In genomic region chr15:45868109-45868691, GRCh38 we compare ENCODE assay signal across 18 cellular contexts.
DNase-seq lines count a peak whose midpoint lies in the region; ATAC-seq and TF ChIP-seq lines count a peak whose summit lies in the region.
"Had no signal": no experiment of that assay in that cellular context is flagged by ENCODE, and none has a peak within 500 bp of the region (broad histone marks: within the 10 kb centered on the region; RNA-seq: fewer than 3 reads in every experiment).

No MANE protein-coding gene starts in this region.

- BruUV-seq in mammary epithelial cell (replicated peaks; lab: Mats Ljungman, UMichigan) (no TSS peak), PC-3 (replicated peaks; lab: Mats Ljungman, UMichigan) (no TSS peak)

- CTCF ChIA-PET in mammary epithelial cell (lab: Charles Lee; ENCODE audit: low non-redundant PET) (no interaction called here), PC-3 (lab: Charles Lee) (no interaction called here)

- no peaks in the 10 kb centered on the region for H3K9me2 ChIP-seq in PC-3 (replicated peaks; ENCODE audit: low read length)

- no peaks in the 10 kb centered on the region for H3K27me3 ChIP-seq in mammary epithelial cell (ENCODE audit: insufficient read depth, low read length)
- no peaks in the 10 kb centered on the region for H3K27me3 ChIP-seq in breast epithelium
- H3K27me3 ChIP-seq in PC-3 (ENCODE audit: low read length), result no peaks in the 10 kb centered on the region
- H3K27me3 ChIP-seq: SJCRH30 had no signal

- TF ChIP-seq POLR2A in breast epithelium (IDR thresholded peaks at IDR 0.05), result no peak

- H3K9me3 ChIP-seq in mammary epithelial cell (replicated peaks; ENCODE audit: insufficient read depth, low read length) (no peaks in the 10 kb centered on the region), breast epithelium (no peaks in the 10 kb centered on the region), PC-3 (ENCODE audit: low read length) (no peaks in the 10 kb centered on the region), mucosa of descending colon (no peaks in the 10 kb centered on the region)
- H3K9me3 ChIP-seq: SJCRH30 had no signal

- no peak for TF ChIP-seq CTCF in mammary epithelial cell (conservative IDR thresholded peaks at IDR 0.05 in 1 of 2, IDR thresholded peaks at IDR 0.05 in 1 of 2; ENCODE audit: extremely low read depth in 1 of 2, insufficient read depth in 1 of 2, low read depth in 1 of 2, low read length in 2 of 2)
- TF ChIP-seq CTCF in breast epithelium (IDR thresholded peaks at IDR 0.05), result no peak
- no peak for TF ChIP-seq CTCF in PC-3 (conservative IDR thresholded peaks at IDR 0.05; ENCODE audit: low read depth, low read length)
- TF ChIP-seq CTCF in mucosa of descending colon (IDR thresholded peaks at IDR 0.05), result no peak

- ATAC-seq in PC-3 (peak; percentile 88), mucosa of descending colon (peak; percentile 24), GM21717 (IDR thresholded peaks at IDR 0.05; ENCODE audit: unreplicated experiment) (no peak)

- H3K4me2 ChIP-seq in mammary epithelial cell (ENCODE audit: insufficient read depth, low read depth, low read length) (no peak overlapping the region), PC-3 (ENCODE audit: low read length) (peak overlapping the region; percentile 11; the same call in 1 of the 2 replicates)

- H3K27ac ChIP-seq in mammary epithelial cell (ENCODE audit: insufficient read depth, low read depth, low read length) (no peak overlapping the region), breast epithelium (no peak overlapping the region), PC-3 (ENCODE audit: low read length) (peak overlapping the region; percentile 65)
- H3K27ac ChIP-seq: SJCRH30 had no signal

- DNase-seq in mammary epithelial cell, result peak; percentile 64
- DNase-seq in breast epithelium (ENCODE audit: low spot score in 2 of 2), result no peak
- DNase-seq in MV-4-11 (lab: John Stamatoyannopoulos, UW), result peak; percentile 83
- peak; percentile 83 for DNase-seq in PC-3
- no peak for DNase-seq in mucosa of descending colon
- no peak for DNase-seq in T-helper 1 cell
- DNase-seq in pons (ENCODE audit: low spot score), result no peak
- DNase-seq: CD4-positive, alpha-beta memory T cell; DMS79 treated with DMSO at 0.1 percent for 48 hours; H7; NCI-H1092 treated with DMSO at 0.1 percent for 48 hours; NCI-H2081; NCI-H2171 treated with DMSO at 0.1 percent for 48 hours; NCI-H446 treated with DMSO at 0.1 percent for 48 hours; NCI-H69; NK-92 treated with Interleukin-12 subunit alpha and Interleukin-12 subunit beta, amount 100 ng/mL, for 24 hours; SJCRH30 had no signal

- H3K36me3 ChIP-seq in mammary epithelial cell (ENCODE audit: insufficient read depth, low read length), result no peaks in the 10 kb centered on the region
- no peaks in the 10 kb centered on the region for H3K36me3 ChIP-seq in breast epithelium
- no peaks in the 10 kb centered on the region for H3K36me3 ChIP-seq in PC-3 (ENCODE audit: low read depth, low read length)
- H3K36me3 ChIP-seq in mucosa of descending colon (ENCODE audit: low read depth), result no peaks in the 10 kb centered on the region
- H3K36me3 ChIP-seq: SJCRH30 had no signal

- dilution Hi-C loops in mammary epithelial cell (cut with HindIII; ENCODE audit: low sequenced_read_pairs), result no loop called here

- WGBS in mammary epithelial cell (ENCODE audit: low coverage, missing lambda C conversion rate), result 81% methylated on average over 2 of the region's 2 CpGs

- peaks cover 20% of the 10 kb centered on the region for H3K4me1 ChIP-seq in mammary epithelial cell (ENCODE audit: insufficient read depth, low read length)
- H3K4me1 ChIP-seq in breast epithelium, result no peaks in the 10 kb centered on the region
- H3K4me1 ChIP-seq in PC-3 (ENCODE audit: insufficient read depth, low read length), result peaks cover 56% of the 10 kb centered on the region
- H3K4me1 ChIP-seq in mucosa of descending colon (ENCODE audit: low read depth), result no peaks in the 10 kb centered on the region

- H3F3A ChIP-seq in PC-3 (ENCODE audit: low read length, unreplicated experiment), result no peaks in the 10 kb centered on the region

- in situ Hi-C loops in mammary epithelial cell (cut with MboI; ENCODE audit: low sequenced_read_pairs in 2 of 2), result no loop called here

- intact Hi-C loops in mammary epithelial cell (cut with micrococcal nuclease) (no loop called here), breast epithelium (cut with DNase I; ENCODE audit: low total_unique reads) (no loop called here), PC-3 (cut with micrococcal nuclease) (no loop called here), mucosa of descending colon (cut with DNase I, micrococcal nuclease) (no loop called here)

- H3K79me2 ChIP-seq in mammary epithelial cell (ENCODE audit: insufficient read depth, low read length) (no peaks in the 10 kb centered on the region), PC-3 (ENCODE audit: low read length) (no peaks in the 10 kb centered on the region)

- H3K4me3 ChIP-seq in mammary epithelial cell (replicated peaks in 1 of 3; ENCODE audit: insufficient read depth in 1 of 3, low read depth in 2 of 3, low read length in 3 of 3) (no peak overlapping the region), breast epithelium (no peak overlapping the region), PC-3 (ENCODE audit: low read length) (no peak overlapping the region), mucosa of descending colon (no peak overlapping the region)
- H3K4me3 ChIP-seq: SJCRH30 had no signal

- no peak overlapping the region for H3K9ac ChIP-seq in mammary epithelial cell (ENCODE audit: insufficient read depth, low read length)
- no peak overlapping the region for H3K9ac ChIP-seq in PC-3 (ENCODE audit: low read length)

- H2AFZ ChIP-seq in mammary epithelial cell (ENCODE audit: low read depth, low read length) (no peak overlapping the region), PC-3 (ENCODE audit: low read length) (no peak overlapping the region)

- POLR2A ChIA-PET in PC-3 (lab: Charles Lee; ENCODE audit: unreplicated experiment), result interaction anchor here (0.6 kb wide), 1 partner anchor 12 kb away, joined by 3 read pairs; no protein-coding TSS in a partner anchor

- H4K20me1 ChIP-seq in mammary epithelial cell (ENCODE audit: insufficient read depth, low read length) (no peaks in the 10 kb centered on the region), PC-3 (ENCODE audit: low read length) (no peaks in the 10 kb centered on the region)

Comparison
In these comparisons a context has a peak if more than half of its experiments do, and no peak if none do; other contexts are left out.
1. DNase-seq: peak in mammary epithelial cell (single experiment), MV-4-11 (single experiment) and PC-3 (single experiment); none in breast epithelium (0 of 2), mucosa of descending colon (0 of 3), T-helper 1 cell (0 of 5) and pons (single experiment).